In genomic region chr6:42890311-42891198, GRCh38 we compare ENCODE assay signal across 8 cellular contexts. TPM values are rescaled to one million over a fixed set of nuclear protein-coding genes. Genes with fewer than 3 reads are reported as not detected.
DNase-seq lines count a peak whose midpoint lies in the region; ATAC-seq and TF ChIP-seq lines count a peak whose summit lies in the region.

No MANE protein-coding gene starts in this region.

- H3K4me1 Mint-ChIP-seq in activated naive CD8-positive, alpha-beta T cell treated with anti-CD3 and anti-CD28 coated beads for 36 hours = peaks cover 32% of the 10 kb centered on the region
- peaks cover 13% of the 10 kb centered on the region for H3K4me1 Mint-ChIP-seq in osteocyte (ENCODE audit: unreplicated experiment)

- H3K9me3 ChIP-seq in thoracic aorta = no peaks in the 10 kb centered on the region

- peak; percentile 98 for ATAC-seq in thoracic aorta (ENCODE audit: insufficient number of reproducible peaks, low FRiP score, low read depth)

- H3K27ac ChIP-seq in thoracic aorta = peak overlapping the region; percentile 85 to 92

- DNase-seq in GM04503 (ENCODE audit: low read depth) (peak; percentile 87), HFF-Myc (ENCODE audit: extremely low read depth, low read depth) (peak; percentile 95), NB4 (ENCODE audit: low read depth) (peak; percentile 99), SKM-1 (lab: John Stamatoyannopoulos, UW; ENCODE audit: unreplicated experiment) (peak; percentile 82), head of caudate nucleus (peak; percentile 87 to 98 (median 94)), osteocyte (ENCODE audit: extremely low spot score, unreplicated experiment) (peak; percentile 97), thoracic aorta (ENCODE audit: low spot score) (peak; percentile 71)
- DNase-seq in activated naive CD8-positive, alpha-beta T cell treated with anti-CD3 and anti-CD28 coated beads for 36 hours = peak; percentile 89

- peaks cover 10 to 17% of the 10 kb centered on the region in 2 donors for H3K4me1 ChIP-seq in thoracic aorta (ENCODE audit: control insufficient read depth in 1 of 2, low read depth in 2 of 2)

- intact Hi-C loops in head of caudate nucleus (cut with DNase I) = no loop called here

- peak overlapping the region; percentile 59 for H3K4me3 ChIP-seq in HFF-Myc (replicated peaks; ENCODE audit: low read depth, low read length)
- H3K4me3 ChIP-seq in NB4 (ENCODE audit: low read depth, low read length) = peak overlapping the region; percentile 71
- H3K4me3 ChIP-seq in thoracic aorta = peak overlapping the region; percentile 81

- no peaks in the 10 kb centered on the region for H3K27me3 ChIP-seq in thoracic aorta (replicated peaks; ENCODE audit: insufficient read depth)

- peak overlapping the region; percentile 91 for H3K4me3 Mint-ChIP-seq in activated naive CD8-positive, alpha-beta T cell treated with anti-CD3 and anti-CD28 coated beads for 36 hours
- peak overlapping the region; percentile 89 for H3K4me3 Mint-ChIP-seq in osteocyte (ENCODE audit: unreplicated experiment)

- H3K36me3 ChIP-seq in thoracic aorta = peaks cover 14% of the 10 kb centered on the region

- no peaks in the 10 kb centered on the region for H3K9me3 Mint-ChIP-seq in activated naive CD8-positive, alpha-beta T cell treated with anti-CD3 and anti-CD28 coated beads for 36 hours
- H3K9me3 Mint-ChIP-seq in osteocyte (ENCODE audit: unreplicated experiment) = no peaks in the 10 kb centered on the region

- peak overlapping the region; percentile 98 for H3K27ac Mint-ChIP-seq in activated naive CD8-positive, alpha-beta T cell treated with anti-CD3 and anti-CD28 coated beads for 36 hours
- peak overlapping the region; percentile 94 for H3K27ac Mint-ChIP-seq in osteocyte (ENCODE audit: unreplicated experiment)

- TF ChIP-seq CTCF in HFF-Myc (IDR thresholded peaks at IDR 0.05; ENCODE audit: low read depth, low read length, missing control alignments) (no peak), NB4 (IDR thresholded peaks at IDR 0.05; ENCODE audit: low read depth, low read length) (no peak), osteocyte (IDR thresholded peaks at IDR 0.05) (no peak), thoracic aorta (IDR thresholded peaks at IDR 0.05) (no peak)

- H3K36me3 Mint-ChIP-seq in activated naive CD8-positive, alpha-beta T cell treated with anti-CD3 and anti-CD28 coated beads for 36 hours = peaks cover 27% of the 10 kb centered on the region
- peaks cover 11% of the 10 kb centered on the region for H3K36me3 Mint-ChIP-seq in osteocyte (ENCODE audit: unreplicated experiment)

- peak; percentile 87 for TF ChIP-seq POLR2A in NB4 (IDR thresholded peaks at IDR 0.05; ENCODE audit: extremely low read depth, insufficient read length)

- no peaks in the 10 kb centered on the region for H3K27me3 Mint-ChIP-seq in activated naive CD8-positive, alpha-beta T cell treated with anti-CD3 and anti-CD28 coated beads for 36 hours
- no peaks in the 10 kb centered on the region for H3K27me3 Mint-ChIP-seq in osteocyte (ENCODE audit: unreplicated experiment)

RNA-seq across cellular contexts. Expression of gene RPL7L1, which starts 11.1 kb away (rescaled TPM):
- total RNA-seq in activated naive CD8-positive, alpha-beta T cell treated with anti-CD3 and anti-CD28 coated beads for 36 hours = 100 to 1,000 TPM; 193 to 200 TPM
- 77.4 and 80.5 TPM in 2 replicates for total RNA-seq in osteocyte
- 10 to 100 TPM; 55.5 to 75.8 TPM for total RNA-seq in thoracic aorta

RNA-seq across cellular contexts. Expression of gene PTCRA, which starts 25.3 kb away (rescaled TPM):
- not detected for total RNA-seq in activated naive CD8-positive, alpha-beta T cell treated with anti-CD3 and anti-CD28 coated beads for 36 hours
- total RNA-seq in osteocyte = not detected in 2 replicates
- not detected for total RNA-seq in thoracic aorta

RNA-seq across cellular contexts. Expression of gene CNPY3, which starts 38.7 kb away (rescaled TPM):
- 10 to 100 TPM; 53.6 to 55.7 TPM for total RNA-seq in activated naive CD8-positive, alpha-beta T cell treated with anti-CD3 and anti-CD28 coated beads for 36 hours
- 69.0 and 73.6 TPM in 2 replicates for total RNA-seq in osteocyte
- 10 to 100 TPM; 33.7 to 40.3 TPM for total RNA-seq in thoracic aorta

Comparison
In these comparisons a context has a peak if more than half of its experiments do, and no peak if none do; other contexts are left out.
1. Peak in every context shown above with its lines: DNase-seq, ATAC-seq, H3K4me3 ChIP-seq and H3K27ac ChIP-seq.